16 cellular contexts compared by ENCODE assay signal in genomic region chr11:19895776-19896175, GRCh38.
"Had no signal": no experiment of that assay in that cellular context is flagged by ENCODE, and none has a peak within 500 bp of the region (broad histone marks: within the 10 kb centered on the region; RNA-seq: fewer than 3 reads in every experiment).

No MANE protein-coding gene starts in this region.

- H3K27me3 ChIP-seq: colonic mucosa, uterus had no signal

- H3K36me3 Mint-ChIP-seq: activated naive CD4-positive, alpha-beta T cell treated with anti-CD3 and anti-CD28 coated beads, Interleukin-2, amount 10 ng/mL, durations not matched to agents 7 days and 5 days; immature natural killer cell; stimulated activated memory B cell treated with anti-CD40 and anti-IgM and Interleukin-4, amounts not matched to agents 10 μg/mL and 1 μg/mL and 100 μg/mL, for 72 hours had no signal

- H3K9me3 Mint-ChIP-seq: activated naive CD4-positive, alpha-beta T cell treated with anti-CD3 and anti-CD28 coated beads, Interleukin-2, amount 10 ng/mL, durations not matched to agents 7 days and 5 days; activated T-helper 17 cell treated with anti-CD3 and anti-CD28 coated beads, Interleukin-2, amount 50 U/mL, for 72 hours; immature natural killer cell; T-helper 1 cell treated with Interleukin-12 subunit alpha and Interleukin-12 subunit beta and Interleukin-4 antibody, amounts not matched to agents 30 μg/mL and 1 μg/mL, for 36 hours had no signal

- H3K27me3 Mint-ChIP-seq: activated naive CD4-positive, alpha-beta T cell treated with anti-CD3 and anti-CD28 coated beads, Interleukin-2, amount 10 ng/mL, durations not matched to agents 7 days and 5 days; activated T-helper 17 cell treated with anti-CD3 and anti-CD28 coated beads, Interleukin-2, amount 50 U/mL, for 72 hours; stimulated activated memory B cell treated with anti-CD40 and anti-IgM and Interleukin-4, amounts not matched to agents 10 μg/mL and 1 μg/mL and 100 μg/mL, for 72 hours had no signal

- H3K4me1 Mint-ChIP-seq: activated naive CD4-positive, alpha-beta T cell treated with anti-CD3 and anti-CD28 coated beads, Interleukin-2, amount 10 ng/mL, durations not matched to agents 7 days and 5 days; activated T-helper 17 cell treated with anti-CD3 and anti-CD28 coated beads, Interleukin-2, amount 50 U/mL, for 72 hours; immature natural killer cell; naive thymus-derived CD4-positive, alpha-beta T cell; stimulated activated memory B cell treated with anti-CD40 and anti-IgM and Interleukin-4, amounts not matched to agents 10 μg/mL and 1 μg/mL and 100 μg/mL, for 72 hours had no signal

- ATAC-seq: activated T-helper 17 cell treated with anti-CD3 and anti-CD28 coated beads, Interleukin-2, amount 50 U/mL, for 72 hours; left colon; mucosa of descending colon; naive thymus-derived CD4-positive, alpha-beta T cell; stimulated activated memory B cell treated with anti-CD40 and anti-IgM and Interleukin-4, amounts not matched to agents 10 μg/mL and 1 μg/mL and 100 μg/mL, for 72 hours had no signal

- H3K4me1 ChIP-seq: colonic mucosa had no signal

- H3K36me3 ChIP-seq: colonic mucosa, neutrophil, uterus, WERI-Rb-1 had no signal

- DNase-seq: activated CD4-positive, alpha-beta T cell treated with anti-CD3 and anti-CD28 coated beads, Interleukin-2, amount 50 U/mL, for 48 hours; activated naive CD4-positive, alpha-beta T cell treated with anti-CD3 and anti-CD28 coated beads, Interleukin-2, amount 10 ng/mL, durations not matched to agents 7 days and 5 days; caudate nucleus; colonic mucosa; head of caudate nucleus; immature natural killer cell; left colon; mucosa of descending colon; naive thymus-derived CD4-positive, alpha-beta T cell; stimulated activated CD4-positive, alpha-beta T cell treated with anti-CD3 and anti-CD28 coated beads, Interleukin-2, amount 100 ng/mL, for 48 hours; uterus; WERI-Rb-1 had no signal

- H3K27ac Mint-ChIP-seq: activated naive CD4-positive, alpha-beta T cell treated with anti-CD3 and anti-CD28 coated beads, Interleukin-2, amount 10 ng/mL, durations not matched to agents 7 days and 5 days; activated T-helper 17 cell treated with anti-CD3 and anti-CD28 coated beads, Interleukin-2, amount 50 U/mL, for 72 hours; immature natural killer cell; naive thymus-derived CD4-positive, alpha-beta T cell; stimulated activated memory B cell treated with anti-CD40 and anti-IgM and Interleukin-4, amounts not matched to agents 10 μg/mL and 1 μg/mL and 100 μg/mL, for 72 hours; T-helper 1 cell treated with Interleukin-12 subunit alpha and Interleukin-12 subunit beta and Interleukin-4 antibody, amounts not matched to agents 30 μg/mL and 1 μg/mL, for 36 hours had no signal

- H3K4me3 ChIP-seq: colonic mucosa, mucosa of descending colon, uterus had no signal

- H3K27ac ChIP-seq: colonic mucosa, neutrophil, uterus, WERI-Rb-1 had no signal

- H3K9me3 ChIP-seq: colonic mucosa, mucosa of descending colon, neutrophil, uterus had no signal

- H3K4me3 Mint-ChIP-seq: activated naive CD4-positive, alpha-beta T cell treated with anti-CD3 and anti-CD28 coated beads, Interleukin-2, amount 10 ng/mL, durations not matched to agents 7 days and 5 days; activated T-helper 17 cell treated with anti-CD3 and anti-CD28 coated beads, Interleukin-2, amount 50 U/mL, for 72 hours; immature natural killer cell; naive thymus-derived CD4-positive, alpha-beta T cell; stimulated activated memory B cell treated with anti-CD40 and anti-IgM and Interleukin-4, amounts not matched to agents 10 μg/mL and 1 μg/mL and 100 μg/mL, for 72 hours; T-helper 1 cell treated with Interleukin-12 subunit alpha and Interleukin-12 subunit beta and Interleukin-4 antibody, amounts not matched to agents 30 μg/mL and 1 μg/mL, for 36 hours had no signal
